ENCODE assay signal across 11 cellular contexts in genomic region chr5:127206320-127207113, GRCh38.
A peak's percentile ranks its signal among the peaks of the same experiment; 100 is the strongest.
DNase-seq lines count a peak whose midpoint lies in the region; ATAC-seq and TF ChIP-seq lines count a peak whose summit lies in the region.
"Had no signal": no experiment of that assay in that cellular context is flagged by ENCODE, and none has a peak within 500 bp of the region (broad histone marks: within the 10 kb centered on the region; RNA-seq: fewer than 3 reads in every experiment).

No MANE protein-coding gene starts in this region.

- no peak overlapping the region for H3K27ac ChIP-seq in upper lobe of left lung
- H3K27ac ChIP-seq in WERI-Rb-1: no peak overlapping the region
- H3K27ac ChIP-seq: right lobe of liver had no signal

- no peaks in the 10 kb centered on the region for H3K9me3 Mint-ChIP-seq in endothelial cell (ENCODE audit: unreplicated experiment)
- H3K9me3 Mint-ChIP-seq: stimulated activated effector memory CD8-positive, alpha-beta T cell treated with anti-CD3 and anti-CD28 coated beads, Interleukin-12 subunit alpha, Interleukin-12 subunit beta, amount 100 ng/mL, for 72 hours had no signal

- TF ChIP-seq EP300 in upper lobe of left lung (IDR thresholded peaks at IDR 0.05): no peak

- 55 to 76% methylated on average over 4 of the region's 4 CpGs for WGBS in upper lobe of left lung, 2 donors

- no peak for TF ChIP-seq POLR2A in upper lobe of left lung (IDR thresholded peaks at IDR 0.05)

- H3K36me3 Mint-ChIP-seq in endothelial cell (ENCODE audit: low read depth, unreplicated experiment): no peaks in the 10 kb centered on the region
- H3K36me3 Mint-ChIP-seq: stimulated activated effector memory CD8-positive, alpha-beta T cell treated with anti-CD3 and anti-CD28 coated beads, Interleukin-12 subunit alpha, Interleukin-12 subunit beta, amount 100 ng/mL, for 72 hours had no signal

- no peak for TF ChIP-seq CTCF in endothelial cell (IDR thresholded peaks at IDR 0.05; ENCODE audit: unreplicated experiment)
- no peak for TF ChIP-seq CTCF in BE2C (IDR thresholded peaks at IDR 0.05; ENCODE audit: low read depth, low read length)
- no peak for TF ChIP-seq CTCF in upper lobe of left lung (IDR thresholded peaks at IDR 0.05)
- TF ChIP-seq CTCF in WERI-Rb-1 (IDR thresholded peaks at IDR 0.05; ENCODE audit: low read depth, low read length): no peak

- peaks cover 15% of the 10 kb centered on the region for H3K4me1 Mint-ChIP-seq in endothelial cell (ENCODE audit: unreplicated experiment)
- H3K4me1 Mint-ChIP-seq: stimulated activated effector memory CD8-positive, alpha-beta T cell treated with anti-CD3 and anti-CD28 coated beads, Interleukin-12 subunit alpha, Interleukin-12 subunit beta, amount 100 ng/mL, for 72 hours had no signal

- no peaks in the 10 kb centered on the region; the same call in none of the 2 replicates for H3K27me3 ChIP-seq in BE2C
- no peaks in the 10 kb centered on the region for H3K27me3 ChIP-seq in upper lobe of left lung
- no peaks in the 10 kb centered on the region for H3K27me3 ChIP-seq in WERI-Rb-1 (ENCODE audit: insufficient read depth, low read depth, severe bottlenecking)
- H3K27me3 ChIP-seq: right lobe of liver had no signal

- DNase-seq in GM03348 (ENCODE audit: low spot score): peak; percentile 31
- DNase-seq in NCI-H526 (lab: John Stamatoyannopoulos, UW): peak; percentile 38 to 67
- DNase-seq in endothelial cell (ENCODE audit: low spot score): no peak
- peak; percentile 15 for DNase-seq in pons (ENCODE audit: low spot score)
- no peak for DNase-seq in NCI-H2196 (lab: John Stamatoyannopoulos, UW; ENCODE audit: unreplicated experiment)
- DNase-seq in BE2C: no peak
- DNase-seq in upper lobe of left lung: no peak
- DNase-seq in WERI-Rb-1: no peak
- DNase-seq: right lobe of liver had no signal

- H3K4me3 Mint-ChIP-seq in endothelial cell (ENCODE audit: unreplicated experiment): no peak overlapping the region
- H3K4me3 Mint-ChIP-seq: stimulated activated effector memory CD8-positive, alpha-beta T cell treated with anti-CD3 and anti-CD28 coated beads, Interleukin-12 subunit alpha, Interleukin-12 subunit beta, amount 100 ng/mL, for 72 hours had no signal

- H3K36me3 ChIP-seq in BE2C (no peaks in the 10 kb centered on the region), upper lobe of left lung (no peaks in the 10 kb centered on the region), WERI-Rb-1 (no peaks in the 10 kb centered on the region)
- H3K36me3 ChIP-seq: right lobe of liver had no signal

- no peaks in the 10 kb centered on the region for H3K9me3 ChIP-seq in BE2C
- no peaks in the 10 kb centered on the region for H3K9me3 ChIP-seq in upper lobe of left lung
- no peaks in the 10 kb centered on the region for H3K9me3 ChIP-seq in WERI-Rb-1 (ENCODE audit: severe bottlenecking)
- H3K9me3 ChIP-seq: right lobe of liver had no signal

- H3K27ac Mint-ChIP-seq in endothelial cell (ENCODE audit: unreplicated experiment): peak overlapping the region; percentile 38
- H3K27ac Mint-ChIP-seq: stimulated activated effector memory CD8-positive, alpha-beta T cell treated with anti-CD3 and anti-CD28 coated beads, Interleukin-12 subunit alpha, Interleukin-12 subunit beta, amount 100 ng/mL, for 72 hours had no signal

- peaks cover 3% of the 10 kb centered on the region for H3K27me3 Mint-ChIP-seq in endothelial cell (ENCODE audit: unreplicated experiment)

- H3K4me1 ChIP-seq in BE2C: no peaks in the 10 kb centered on the region
- H3K4me1 ChIP-seq in upper lobe of left lung: no peaks in the 10 kb centered on the region
- H3K4me1 ChIP-seq: right lobe of liver had no signal

- no peak for ATAC-seq in upper lobe of left lung (ENCODE audit: low FRiP score in 2 of 2)
- ATAC-seq: left lobe of liver; stimulated activated effector memory CD8-positive, alpha-beta T cell treated with anti-CD3 and anti-CD28 coated beads, Interleukin-12 subunit alpha, Interleukin-12 subunit beta, amount 100 ng/mL, for 72 hours had no signal

- H3K4me3 ChIP-seq in BE2C (ENCODE audit: low read depth, low read length) (no peak overlapping the region), upper lobe of left lung (no peak overlapping the region), WERI-Rb-1 (ENCODE audit: low read depth, low read length) (no peak overlapping the region)
- H3K4me3 ChIP-seq: right lobe of liver had no signal

Comparison
In these comparisons a context has a peak if more than half of its experiments do, and no peak if none do; other contexts are left out.
1. DNase-seq: peak in GM03348 (single experiment), NCI-H526 (2 of 2) and pons (single experiment); none in endothelial cell (single experiment), NCI-H2196 (single experiment), BE2C (single experiment), upper lobe of left lung (0 of 2) and WERI-Rb-1 (single experiment).